In genomic region chr3:117892431-117892841, GRCh38 we compare ENCODE assay signal across 20 cellular contexts.
DNase-seq lines count a peak whose midpoint lies in the region; ATAC-seq and TF ChIP-seq lines count a peak whose summit lies in the region.
"Had no signal": no experiment of that assay in that cellular context is flagged by ENCODE, and none has a peak within 500 bp of the region (broad histone marks: within the 10 kb centered on the region; RNA-seq: fewer than 3 reads in every experiment).

No MANE protein-coding gene starts in this region.

- H3K4me1 Mint-ChIP-seq in T-helper 17 cell, result no peaks in the 10 kb centered on the region
- H3K4me1 Mint-ChIP-seq: IgD-negative memory B cell had no signal

- H3K56ac ChIP-seq in IMR-90 (ENCODE audit: extremely low read depth, insufficient read depth, low read length), result no peak overlapping the region

- in situ Hi-C loops in IMR-90 (cut with MboI; ENCODE audit: low sequenced_read_pairs), result no loop called here

- no peak overlapping the region for H3K4ac ChIP-seq in IMR-90 (ENCODE audit: low read depth, low read length)
- no peak overlapping the region for H3K4ac ChIP-seq in mesenchymal stem cell (ENCODE audit: low read depth in 1 of 2, low read length in 2 of 2)

- POLR2A ChIA-PET in IMR-90 (lab: Charles Lee; ENCODE audit: unreplicated experiment), result no interaction called here

- no peak overlapping the region for H2AK9ac ChIP-seq in IMR-90 (replicated peaks; ENCODE audit: low read depth, low read length, poor library complexity)

- dilution Hi-C loops in IMR-90 (cut with HindIII; ENCODE audit: low sequenced_read_pairs, unreplicated experiment), result no loop called here

- H3K18ac ChIP-seq in IMR-90 (ENCODE audit: low read depth, low read length) (peak overlapping the region; percentile 75; the same call in 1 of the 2 replicates), mesenchymal stem cell (ENCODE audit: low read depth in 1 of 2, low read length in 2 of 2) (no peak overlapping the region)

- H3K27me3 Mint-ChIP-seq in T-helper 17 cell, result no peaks in the 10 kb centered on the region
- H3K27me3 Mint-ChIP-seq: IgD-negative memory B cell had no signal

- H3K36me3 ChIP-seq in IMR-90 (ENCODE audit: control insufficient read depth, insufficient read depth, low read length) (no peaks in the 10 kb centered on the region), mesenchymal stem cell (ENCODE audit: control insufficient read depth in 1 of 2, insufficient read depth in 2 of 2, low read depth in 1 of 2, low read length in 2 of 2) (no peaks in the 10 kb centered on the region), prostate gland (no peaks in the 10 kb centered on the region)
- H3K36me3 ChIP-seq: gastrocnemius medialis, pancreas, stomach, uterus had no signal

- no TSS peak for BruUV-seq in IMR-90 (replicated peaks; lab: Mats Ljungman, UMichigan)

- no peak for TF ChIP-seq CTCF in AG10803 (conservative IDR thresholded peaks at IDR 0.05; ENCODE audit: low read length)
- no peak for TF ChIP-seq CTCF in IMR-90 (conservative IDR thresholded peaks at IDR 0.05; ENCODE audit: low read depth, low read length)
- no peak for TF ChIP-seq CTCF in prostate gland (IDR thresholded peaks at IDR 0.05)

- H3K27me3 ChIP-seq in IMR-90 (ENCODE audit: control insufficient read depth, insufficient read depth, low read length) (no peaks in the 10 kb centered on the region), mesenchymal stem cell (ENCODE audit: control insufficient read depth in 1 of 2, insufficient read depth in 1 of 2, low read length in 2 of 2) (no peaks in the 10 kb centered on the region), prostate gland (replicated peaks; ENCODE audit: insufficient read depth) (no peaks in the 10 kb centered on the region)
- H3K27me3 ChIP-seq: gastrocnemius medialis, pancreas, stomach, uterus had no signal

- H2AFZ ChIP-seq in IMR-90 (replicated peaks; ENCODE audit: low read length, poor library complexity) (no peak overlapping the region), mesenchymal stem cell (ENCODE audit: low read depth, low read length) (no peak overlapping the region)

- no peak for TF ChIP-seq RAD21 in IMR-90 (IDR thresholded peaks at IDR 0.05; ENCODE audit: low read length)

- no peak overlapping the region for H2BK12ac ChIP-seq in mesenchymal stem cell (ENCODE audit: low read length in 2 of 2)

- H4K20me1 ChIP-seq in IMR-90 (ENCODE audit: insufficient read depth, low read length), result no peaks in the 10 kb centered on the region

- 42% methylated on average over 2 of the region's 3 CpGs; no CpG with 5 or more reads in 1 of the 2 experiments for WGBS in IMR-90 (ENCODE audit: extremely low coverage in 2 of 2, insufficient read length in 1 of 2), 2 experiments
- 80% methylated on average over 3 of the region's 3 CpGs for WGBS in mesenchymal stem cell
- 53% methylated on average over 3 of the region's 3 CpGs for WGBS in prostate gland

- H2BK120ac ChIP-seq in IMR-90 (ENCODE audit: low read depth, low read length) (no peak overlapping the region), mesenchymal stem cell (ENCODE audit: low read depth, low read length) (no peak overlapping the region)

- H2AK5ac ChIP-seq in IMR-90 (ENCODE audit: low read depth, low read length), result no peak overlapping the region
- no peak overlapping the region for H2AK5ac ChIP-seq in mesenchymal stem cell (ENCODE audit: low read length, severe bottlenecking)

- H2BK20ac ChIP-seq in IMR-90 (ENCODE audit: low read depth, low read length), result no peak overlapping the region

- H3K79me1 ChIP-seq in IMR-90 (ENCODE audit: low read depth in 1 of 2, low read length in 2 of 2) (no peaks in the 10 kb centered on the region), mesenchymal stem cell (replicated peaks; ENCODE audit: low read length, poor library complexity, severe bottlenecking) (no peaks in the 10 kb centered on the region)

- TF ChIP-seq POLR2A in IMR-90 (IDR thresholded peaks at IDR 0.05; ENCODE audit: low read depth, low read length), result no peak
- TF ChIP-seq POLR2A in prostate gland (IDR thresholded peaks at IDR 0.05), result no peak

- H3K23ac ChIP-seq in IMR-90 (ENCODE audit: low read depth, low read length) (no peak overlapping the region), mesenchymal stem cell (ENCODE audit: low read length in 2 of 2) (no peak overlapping the region)

- intact Hi-C loops in IMR-90 (cut with micrococcal nuclease) (no loop called here), prostate gland (cut with DNase I) (no loop called here)

- H3K9ac ChIP-seq in IMR-90 (ENCODE audit: low read depth, low read length) (no peak overlapping the region), mesenchymal stem cell (ENCODE audit: low read length) (no peak overlapping the region)

- H4K91ac ChIP-seq in IMR-90 (ENCODE audit: insufficient read depth, low read depth, low read length) (no peak overlapping the region), mesenchymal stem cell (ENCODE audit: low read length) (no peak overlapping the region)

- 0 out of 2 replicates have a peak, but pooled peaks cover 5% of the 10 kb centered on the region for H3K9me1 ChIP-seq in IMR-90 (ENCODE audit: insufficient read depth, low read length)

- no peak overlapping the region for H3K4me3 ChIP-seq in AG10803 (ENCODE audit: low read length)
- H3K4me3 ChIP-seq in IMR-90 (ENCODE audit: insufficient read depth, low read depth, low read length), result no peak overlapping the region
- H3K4me3 ChIP-seq in mesenchymal stem cell (ENCODE audit: insufficient read depth in 1 of 2, low read depth in 1 of 2, low read length in 2 of 2), result no peak overlapping the region
- no peak overlapping the region for H3K4me3 ChIP-seq in prostate gland
- H3K4me3 ChIP-seq: gastrocnemius medialis, pancreas, stomach, uterus had no signal

- CTCF ChIA-PET in IMR-90 (lab: Yijun Ruan, JAX), result no interaction called here

- peaks cover 4% of the 10 kb centered on the region; the same call in 1 of the 2 replicates for H3K4me1 ChIP-seq in IMR-90 (ENCODE audit: control insufficient read depth, insufficient read depth, low read length)
- H3K4me1 ChIP-seq in mesenchymal stem cell (ENCODE audit: control insufficient read depth, insufficient read depth, low read depth, low read length), result peaks cover 2% of the 10 kb centered on the region
- H3K4me1 ChIP-seq in prostate gland (replicated peaks), result no peaks in the 10 kb centered on the region
- H3K4me1 ChIP-seq: gastrocnemius medialis, pancreas, stomach, uterus had no signal

- ATAC-seq in IMR-90 (ENCODE audit: low read depth) (peak; percentile 51), HG02798 (IDR thresholded peaks at IDR 0.05; ENCODE audit: poor library complexity, unreplicated experiment) (no peak), T-helper 17 cell (no peak)
- ATAC-seq: activated T-cell treated with anti-CD3 and anti-CD28 coated beads, Interleukin-2, amount 50 U/mL, for 72 hours; gastrocnemius medialis had no signal

- H3K4me3 Mint-ChIP-seq in T-helper 17 cell, result no peak overlapping the region
- H3K4me3 Mint-ChIP-seq: activated T-cell treated with anti-CD3 and anti-CD28 coated beads, Interleukin-2, amount 50 U/mL, for 72 hours; H9; IgD-negative memory B cell had no signal

- H3K4me2 ChIP-seq in IMR-90 (ENCODE audit: low read depth, low read length) (peak overlapping the region; percentile 63), mesenchymal stem cell (ENCODE audit: low read length, poor library complexity, severe bottlenecking) (no peak overlapping the region)

- no peak overlapping the region for H3K27ac Mint-ChIP-seq in T-helper 17 cell
- H3K27ac Mint-ChIP-seq: activated T-cell treated with anti-CD3 and anti-CD28 coated beads, Interleukin-2, amount 50 U/mL, for 72 hours; IgD-negative memory B cell had no signal

- DNase-seq in AG10803 (ENCODE audit: low read depth) (peak; percentile 36), IMR-90 (peak; percentile 75), caudate nucleus (lab: John Stamatoyannopoulos, UW) (no peak), mesenchymal stem cell (peak; percentile 27), prostate gland (ENCODE audit: low spot score) (no peak), T-helper 17 cell (no peak)
- DNase-seq in stimulated activated naive CD4-positive, alpha-beta T cell (lab: John Stamatoyannopoulos, UW), result no peak
- DNase-seq: activated CD4-positive, alpha-beta T cell treated with anti-CD3 and anti-CD28 coated beads, Interleukin-2, amount 50 U/mL, for 48 hours; activated T-cell treated with anti-CD3 and anti-CD28 coated beads, Interleukin-2, amount 50 U/mL, for 72 hours; gastrocnemius medialis; H9; NCI-H1105; NCI-H226; pancreas; stimulated activated CD4-positive, alpha-beta T cell treated with anti-CD3 and anti-CD28 coated beads, Interleukin-12 subunit alpha, Interleukin-12 subunit beta, amount 100 ng/mL, for 4 hours; stomach; uterus had no signal

- H3K27ac ChIP-seq in IMR-90 (ENCODE audit: insufficient read depth, low read length) (no peak overlapping the region), caudate nucleus (ENCODE audit: low read depth, low read length) (peak overlapping the region; percentile 32), mesenchymal stem cell (ENCODE audit: low read length, poor library complexity, severe bottlenecking) (peak overlapping the region; percentile 30), prostate gland (no peak overlapping the region)
- H3K27ac ChIP-seq: C4-2B, gastrocnemius medialis, pancreas, stomach, uterus had no signal

- H3K14ac ChIP-seq in IMR-90 (replicated peaks; ENCODE audit: low read depth, low read length) (no peak overlapping the region), mesenchymal stem cell (ENCODE audit: low read length in 2 of 2) (no peak overlapping the region)

- H2BK5ac ChIP-seq in IMR-90 (ENCODE audit: low read depth, low read length, poor library complexity, severe bottlenecking) (no peak overlapping the region), mesenchymal stem cell (ENCODE audit: low read depth, low read length, poor library complexity, severe bottlenecking) (no peak overlapping the region)

- no peaks in the 10 kb centered on the region for H3K36me3 Mint-ChIP-seq in T-helper 17 cell (ENCODE audit: low read depth)
- H3K36me3 Mint-ChIP-seq: IgD-negative memory B cell had no signal

- no peak overlapping the region for H2BK15ac ChIP-seq in IMR-90 (ENCODE audit: low read depth, low read length)
- H2BK15ac ChIP-seq in mesenchymal stem cell (ENCODE audit: low read depth, poor library complexity, severe bottlenecking), result no peak overlapping the region

- H4K5ac ChIP-seq in IMR-90 (ENCODE audit: low read depth, low read length), result no peak overlapping the region; the same call in 1 of the 2 replicates

- H4K8ac ChIP-seq in IMR-90 (ENCODE audit: low read depth in 2 of 2, low read length in 2 of 2), result no peak overlapping the region
- no peak overlapping the region for H4K8ac ChIP-seq in mesenchymal stem cell (ENCODE audit: low read length)

- H3K9me3 ChIP-seq in IMR-90 (ENCODE audit: control insufficient read depth, insufficient read depth, low read length), result no peaks in the 10 kb centered on the region
- no peaks in the 10 kb centered on the region for H3K9me3 ChIP-seq in mesenchymal stem cell (ENCODE audit: control insufficient read depth, low read length)
- no peaks in the 10 kb centered on the region for H3K9me3 ChIP-seq in prostate gland
- no peaks in the 10 kb centered on the region for H3K9me3 ChIP-seq in T-helper 17 cell (ENCODE audit: control insufficient read depth, low read length, poor library complexity, severe bottlenecking)
- H3K9me3 ChIP-seq: gastrocnemius medialis, pancreas, uterus had no signal

TF ChIP-seq in IMR-90, 13 proteins besides CTCF, POLR2A, EP300 and RAD21 (continues in another document):
- TF ChIP-seq NFE2L2 (IDR thresholded peaks at IDR 0.05; ENCODE audit: low read depth, low read length) (peak; percentile 17; the same call in 1 of the 2 replicates), SMC3 (IDR thresholded peaks at IDR 0.05; ENCODE audit: low read depth, low read length) (no peak)

Comparison
In these comparisons a context has a peak if more than half of its experiments do, and no peak if none do; other contexts are left out.
1. DNase-seq: peak in AG10803 (single experiment), IMR-90 (single experiment) and mesenchymal stem cell (single experiment); none in caudate nucleus (0 of 61), prostate gland (single experiment), T-helper 17 cell (0 of 3) and stimulated activated naive CD4-positive, alpha-beta T cell (0 of 6).
2. H3K27ac ChIP-seq: peak in caudate nucleus (single experiment) and mesenchymal stem cell (single experiment); none in IMR-90 (single experiment) and prostate gland (0 of 2).